23 cellular contexts compared by ENCODE assay signal in genomic region chr6:1848752-1849151, GRCh38.
"Had no signal": no experiment of that assay in that cellular context is flagged by ENCODE, and none has a peak within 500 bp of the region (broad histone marks: within the 10 kb centered on the region; RNA-seq: fewer than 3 reads in every experiment).

No MANE protein-coding gene starts in this region.

- H3K9me3 ChIP-seq: SK-N-SH had no signal

- H3K27ac ChIP-seq: KMS-11, RWPE1 had no signal

- DNase-seq: IMR-90, Kasumi-1, MV-4-11, NCI-H1048, NCI-H1105, NCI-H1417, NCI-H1436 treated with DMSO at 0.1 percent for 48 hours, NCI-H1694, NCI-H187 treated with DMSO at 0.1 percent for 48 hours, NCI-H2029 treated with DMSO at 0.1 percent for 48 hours, NCI-H2107, NCI-H2227 treated with DMSO at 0.1 percent for 48 hours, NCI-H524, NCI-H526 treated with DMSO at 0.1 percent for 48 hours, NCI-H774, PC-3, SHP77, SK-N-SH had no signal

- ATAC-seq: HepG2, K562, Panc1, PC-3 had no signal

- H3K4me3 ChIP-seq: K562 had no signal
